ENCODE assay signal across 23 cellular contexts in genomic region chr1:27936370-27936769, GRCh38. TPM values are rescaled to one million over a fixed set of nuclear protein-coding genes. Genes with fewer than 3 reads are reported as not detected.
"Had no signal": no experiment of that assay in that cellular context is flagged by ENCODE, and none has a peak within 500 bp of the region (broad histone marks: within the 10 kb centered on the region; RNA-seq: fewer than 3 reads in every experiment).

No MANE protein-coding gene starts in this region.

- H3K9me3 Mint-ChIP-seq: dendritic cell treated with granulocyte-macrophage colony-stimulating factor and Interleukin-4, amounts not matched to agents 40 ng/mL and 50 ng/mL, for 4 days; effector memory CD8-positive, alpha-beta T cell; immature natural killer cell; memory B cell; mesothelial cell of epicardium; natural killer cell; neural crest cell; stimulated activated memory B cell treated with anti-CD40 and anti-IgM and Interleukin-4, amounts not matched to agents 10 μg/mL and 1 μg/mL and 100 μg/mL, for 72 hours; stimulated activated naive CD8-positive, alpha-beta T cell treated with anti-CD3 and anti-CD28 coated beads, Interleukin-15, Interleukin-2, amounts not matched to agents 100 ng/mL and 50 ng/mL, for 24 hours had no signal

- ATAC-seq: effector memory CD8-positive, alpha-beta T cell; gastroesophageal sphincter; left cardiac atrium; lower lobe of right lung; natural killer cell; right cardiac atrium; stimulated activated memory B cell treated with anti-CD40 and anti-IgM and Interleukin-4, amounts not matched to agents 10 μg/mL and 1 μg/mL and 100 μg/mL, for 72 hours had no signal

- DNase-seq: effector memory CD8-positive, alpha-beta T cell; esophagus squamous epithelium; immature natural killer cell; left cardiac atrium; left ventricle myocardium inferior; lower lobe of right lung; natural killer cell; pancreas; right cardiac atrium; stimulated activated CD4-positive, alpha-beta T cell treated with anti-CD3 and anti-CD28 coated beads, Interleukin-15, amount 100 ng/mL, for 24 hours; stimulated activated CD4-positive, alpha-beta T cell treated with anti-CD3 and anti-CD28 coated beads, Interleukin-1b, Interleukin-23, amount 100 ng/mL, for 48 hours; stimulated activated CD4-positive, alpha-beta T cell treated with anti-CD3 and anti-CD28 coated beads, Interleukin-4, amount 100 ng/mL, for 24 hours; tibial artery; upper lobe of left lung had no signal

- H3K27ac Mint-ChIP-seq: dendritic cell treated with granulocyte-macrophage colony-stimulating factor and Interleukin-4, amounts not matched to agents 40 ng/mL and 50 ng/mL, for 4 days; effector memory CD8-positive, alpha-beta T cell; memory B cell; mesothelial cell of epicardium; natural killer cell; stimulated activated naive CD8-positive, alpha-beta T cell treated with anti-CD3 and anti-CD28 coated beads, Interleukin-15, Interleukin-2, amounts not matched to agents 100 ng/mL and 50 ng/mL, for 24 hours had no signal

- H3K27me3 ChIP-seq: pancreas, upper lobe of left lung, vagina had no signal

- H3K9me3 ChIP-seq: esophagus squamous epithelium, gastroesophageal sphincter, left ventricle myocardium inferior, lower lobe of right lung, pancreas, tibial artery, upper lobe of left lung, vagina had no signal

- H3K4me3 Mint-ChIP-seq: dendritic cell treated with granulocyte-macrophage colony-stimulating factor and Interleukin-4, amounts not matched to agents 40 ng/mL and 50 ng/mL, for 4 days; effector memory CD8-positive, alpha-beta T cell; immature natural killer cell; memory B cell; natural killer cell; neural crest cell; stimulated activated memory B cell treated with anti-CD40 and anti-IgM and Interleukin-4, amounts not matched to agents 10 μg/mL and 1 μg/mL and 100 μg/mL, for 72 hours had no signal

- H3K36me3 ChIP-seq: esophagus squamous epithelium, gastroesophageal sphincter, left ventricle myocardium inferior, lower lobe of right lung, pancreas, tibial artery, upper lobe of left lung, vagina had no signal

- H3K27ac ChIP-seq: esophagus squamous epithelium, gastroesophageal sphincter, left ventricle myocardium inferior, lower lobe of right lung, pancreas, tibial artery, upper lobe of left lung, vagina had no signal

- H3K4me3 ChIP-seq: gastroesophageal sphincter, left ventricle myocardium inferior, tibial artery, vagina had no signal

- H3K36me3 Mint-ChIP-seq: immature natural killer cell; mesothelial cell of epicardium; natural killer cell; stimulated activated memory B cell treated with anti-CD40 and anti-IgM and Interleukin-4, amounts not matched to agents 10 μg/mL and 1 μg/mL and 100 μg/mL, for 72 hours had no signal

RNA-seq across cellular contexts. Expression of gene SMPDL3B, which starts 1.6 kb away (rescaled TPM):
- total RNA-seq: left ventricle myocardium inferior, myocyte, neural crest cell had no signal
